ENCODE assay signal across 8 cellular contexts in genomic region chr3:64533565-64534317, GRCh38.
A peak's percentile ranks its signal among the peaks of the same experiment; 100 is the strongest.
DNase-seq lines count a peak whose midpoint lies in the region; ATAC-seq and TF ChIP-seq lines count a peak whose summit lies in the region.

No MANE protein-coding gene starts in this region.

- WGBS in trophoblast cell (ENCODE audit: extremely low coverage, insufficient coverage, insufficient read length) = no CpG with 5 or more reads among the region's 15 CpGs

- ATAC-seq in GM21825 (IDR thresholded peaks at IDR 0.05; ENCODE audit: unreplicated experiment) (peak; percentile 97), Right ventricle myocardium inferior (peak; percentile 97), HG03280 (IDR thresholded peaks at IDR 0.05; ENCODE audit: unreplicated experiment) (no peak)

- H3K27ac ChIP-seq in OCI-LY1 (ENCODE audit: low read depth, low read length, poor library complexity, severe bottlenecking) (no peak overlapping the region), trophoblast cell (ENCODE audit: low read depth, low read length) (no peak overlapping the region)

- no peak overlapping the region for H2BK120ac ChIP-seq in trophoblast cell (ENCODE audit: insufficient read depth, low read length, poor library complexity)

- peak; percentile 91 for TF ChIP-seq CTCF in GM06990 (IDR thresholded peaks at IDR 0.05; ENCODE audit: insufficient read depth, low read length, poor library complexity, severe bottlenecking)
- peak; percentile 75 for TF ChIP-seq CTCF in OCI-LY1 (IDR thresholded peaks at IDR 0.05; ENCODE audit: low read length)

- H2AFZ ChIP-seq in OCI-LY1 (ENCODE audit: low read length) (no peak overlapping the region), trophoblast cell (ENCODE audit: insufficient read depth, low read length, poor library complexity) (no peak overlapping the region)

- no peak overlapping the region for H2BK12ac ChIP-seq in trophoblast cell (ENCODE audit: low read length)

- TF ChIP-seq EP300 in Ishikawa (IDR thresholded peaks at IDR 0.05; ENCODE audit: borderline replicate concordance) = no peak

- H3K18ac ChIP-seq in trophoblast cell (ENCODE audit: low read length) = no peak overlapping the region

- no peak overlapping the region for H2BK5ac ChIP-seq in trophoblast cell (ENCODE audit: low read depth, low read length, poor library complexity)

- no peak overlapping the region for H4K91ac ChIP-seq in trophoblast cell (ENCODE audit: low read depth, low read length)

- no peaks in the 10 kb centered on the region for H4K20me1 ChIP-seq in OCI-LY1 (ENCODE audit: insufficient read depth, low read length)

- H2AK5ac ChIP-seq in trophoblast cell (ENCODE audit: low read length) = no peak overlapping the region

- H3F3A ChIP-seq in OCI-LY1 (ENCODE audit: insufficient read depth, low read length) = no peaks in the 10 kb centered on the region

- H3K4me2 ChIP-seq in OCI-LY1 (ENCODE audit: low read length) (no peak overlapping the region), trophoblast cell (ENCODE audit: low read length) (no peak overlapping the region)

- H3K27me3 ChIP-seq in GM06990 (replicated peaks; ENCODE audit: control insufficient read depth, insufficient read depth, low read length) (no peaks in the 10 kb centered on the region), OCI-LY1 (ENCODE audit: insufficient read depth, low read length) (no peaks in the 10 kb centered on the region), trophoblast cell (ENCODE audit: insufficient read depth, low read length) (no peaks in the 10 kb centered on the region)

- H3K4me3 ChIP-seq in GM06990 (replicated peaks; ENCODE audit: low read depth, low read length) (no peak overlapping the region), OCI-LY1 (ENCODE audit: low read depth, low read length, poor library complexity, severe bottlenecking) (no peak overlapping the region), trophoblast cell (ENCODE audit: low read depth, low read length) (no peak overlapping the region)

- H3K9me3 ChIP-seq in OCI-LY1 (ENCODE audit: low read length) (no peaks in the 10 kb centered on the region), trophoblast cell (ENCODE audit: insufficient read depth, low read depth, low read length) (peaks cover under 1% of the 10 kb centered on the region)

- H3K23ac ChIP-seq in trophoblast cell (ENCODE audit: low read length) = no peak overlapping the region

- DNase-seq in GM06990 (ENCODE audit: extremely low read depth, insufficient read length) (peak; percentile 61), Right ventricle myocardium inferior (ENCODE audit: missing footprints) (peak; percentile 89), trophoblast cell (peak; percentile 71 to 82)
- DNase-seq in activated naive CD4-positive, alpha-beta T cell treated with Interleukin-2 at 50 U/mL for 16 hours = peak; percentile 10

- no peak overlapping the region for H4K8ac ChIP-seq in trophoblast cell (ENCODE audit: low read depth, low read length)

- no peaks in the 10 kb centered on the region for H3K9me2 ChIP-seq in OCI-LY1 (ENCODE audit: low read depth, low read length)

- H3K79me2 ChIP-seq in OCI-LY1 (ENCODE audit: insufficient read depth, low read length) (no peaks in the 10 kb centered on the region), trophoblast cell (ENCODE audit: control insufficient read depth, insufficient read depth, low read length, poor library complexity) (no peaks in the 10 kb centered on the region)

- peak; percentile 93 for TF ChIP-seq RAD21 in Ishikawa (IDR thresholded peaks at IDR 0.05; ENCODE audit: low read depth)

- H3K9ac ChIP-seq in OCI-LY1 (ENCODE audit: low read length) = no peak overlapping the region
- no peak overlapping the region for H3K9ac ChIP-seq in trophoblast cell (ENCODE audit: low read length)

- H3K4ac ChIP-seq in trophoblast cell (ENCODE audit: low read depth, low read length) = no peak overlapping the region

- H3K79me1 ChIP-seq in trophoblast cell (ENCODE audit: low read length) = no peaks in the 10 kb centered on the region

- no peaks in the 10 kb centered on the region for H3K36me3 ChIP-seq in GM06990 (ENCODE audit: control insufficient read depth, insufficient read depth, low read length)
- no peaks in the 10 kb centered on the region for H3K36me3 ChIP-seq in OCI-LY1 (ENCODE audit: insufficient read depth, low read length)
- H3K36me3 ChIP-seq in trophoblast cell (ENCODE audit: control insufficient read depth in 1 of 2, insufficient read depth in 2 of 2, low read length in 2 of 2) = peaks cover 15 to 32% of the 10 kb centered on the region in 2 experiments

- intact Hi-C loops in Right ventricle myocardium inferior (cut with DNase I) = loop anchor here (1.0 to 10.0 kb wide), 5 partner anchors 151 to 879 kb away; no protein-coding TSS in a partner anchor

- H4K12ac ChIP-seq in trophoblast cell (ENCODE audit: low read depth, low read length) = no peak overlapping the region

- H3K4me1 ChIP-seq in OCI-LY1 (ENCODE audit: insufficient read depth, low read length, severe bottlenecking) = no peaks in the 10 kb centered on the region
- no peaks in the 10 kb centered on the region for H3K4me1 ChIP-seq in trophoblast cell (ENCODE audit: control insufficient read depth in 1 of 2, insufficient read depth in 2 of 2, low read length in 2 of 2)

- no peak overlapping the region for H3K14ac ChIP-seq in trophoblast cell (ENCODE audit: low read length)

TF ChIP-seq in Ishikawa, 13 proteins besides CTCF, POLR2A, EP300 and RAD21:
- TF ChIP-seq CEBPB (IDR thresholded peaks at IDR 0.05) (no peak), MAX (IDR thresholded peaks at IDR 0.05) (no peak), NFIC (IDR thresholded peaks at IDR 0.05) (no peak), FOXM1 (IDR thresholded peaks at IDR 0.05; ENCODE audit: borderline replicate concordance, low read depth) (no peak), ZBTB7A (IDR thresholded peaks at IDR 0.05; ENCODE audit: low read depth) (no peak)

Comparison
In these comparisons a context has a peak if more than half of its experiments do, and no peak if none do; other contexts are left out.
1. DNase-seq: peak in every context shown above with its lines; median percentile 89 in Right ventricle myocardium inferior; 76 in trophoblast cell; 61 in GM06990; 10 in activated naive CD4-positive, alpha-beta T cell treated with Interleukin-2 at 50 U/mL for 16 hours.